19 cellular contexts compared by ENCODE assay signal in genomic region chr21:32523463-32523862, GRCh38.
DNase-seq lines count a peak whose midpoint lies in the region; ATAC-seq, FAIRE-seq and TF ChIP-seq lines count a peak whose summit lies in the region.
"Had no signal": no experiment of that assay in that cellular context is flagged by ENCODE, and none has a peak within 500 bp of the region (broad histone marks: within the 10 kb centered on the region; RNA-seq: fewer than 3 reads in every experiment).

No MANE protein-coding gene starts in this region.

- in situ Hi-C loops in HepG2 (cut with HindIII; ENCODE audit: extremely low pct_ligation_motif_present, low pct_unique_long_range_greater_than_20kb), result no loop called here

- H3K79me2 ChIP-seq in HepG2 (ENCODE audit: insufficient read depth, low read length), result no peaks in the 10 kb centered on the region

- CTCF ChIA-PET in HepG2 (lab: Yijun Ruan, JAX; ENCODE audit: low intra/inter-chr PET ratio, low total read pairs), result no interaction called here

- no peak for TF ChIP-seq CTCF in liver (IDR thresholded peaks at IDR 0.05; ENCODE audit: low read depth, low read length, missing input control)
- TF ChIP-seq CTCF in HepG2 (CRISPR knock-in tag; IDR thresholded peaks at IDR 0.05), result no peak
- TF ChIP-seq CTCF in fibroblast of pulmonary artery (IDR thresholded peaks at IDR 0.05; ENCODE audit: low read length, missing control alignments), result no peak
- no peak for TF ChIP-seq CTCF in sigmoid colon (IDR thresholded peaks at IDR 0.05)

- H3K9ac ChIP-seq in liver (ENCODE audit: low read depth in 1 of 2, low read length in 2 of 2) (no peak overlapping the region), HepG2 (ENCODE audit: insufficient read depth, low read depth, low read length) (no peak overlapping the region)

- no peak overlapping the region for H3K4me2 ChIP-seq in HepG2 (ENCODE audit: low read depth, low read length)

- H4K20me1 ChIP-seq in HepG2 (ENCODE audit: insufficient read depth, low read length), result no peaks in the 10 kb centered on the region

- TF ChIP-seq POLR2A in HepG2 (IDR thresholded peaks at IDR 0.05; ENCODE audit: insufficient read depth in 1 of 2, low read depth in 2 of 2, low read length in 2 of 2), result no peak
- no peak for TF ChIP-seq POLR2A in sigmoid colon (IDR thresholded peaks at IDR 0.05)

- TF ChIP-seq RAD21 in liver (IDR thresholded peaks at IDR 0.05) (no peak), HepG2 (CRISPR knock-in tag; IDR thresholded peaks at IDR 0.05) (no peak)

- H3K4me1 ChIP-seq in liver (ENCODE audit: control insufficient read depth in 4 of 4, insufficient read depth in 4 of 4, low read length in 3 of 4) (no peaks in the 10 kb centered on the region), HepG2 (ENCODE audit: insufficient read depth, low read length) (peaks cover 39% of the 10 kb centered on the region), sigmoid colon (peaks cover 0 to 11% (median 5%) of the 10 kb centered on the region in 4 donors)

- FAIRE-seq in HepG2 (lab: Jason Lieb, UNC), result no peak
- FAIRE-seq: urothelium cell line had no signal

- WGBS in liver, result 84% methylated on average over 10 of the region's 10 CpGs
- 65% methylated on average over 9 of the region's 10 CpGs for WGBS in HepG2 (ENCODE audit: low lambda C conversion rate)
- 90 to 92% methylated on average over 10 of the region's 10 CpGs for WGBS in sigmoid colon, 2 donors

- DNase-seq in HepG2 (ENCODE audit: low spot score) (no peak), fibroblast of pulmonary artery (ENCODE audit: low read depth) (peak; percentile 12), sigmoid colon (peak; percentile 41), NCI-H748 (lab: John Stamatoyannopoulos, UW; ENCODE audit: unreplicated experiment) (no peak)
- DNase-seq: activated CD4-positive, CD25-positive, alpha-beta regulatory T cell treated with anti-CD3 and anti-CD28 coated beads, Interleukin-2, amount 50 U/mL, for 72 hours; activated CD8-positive, alpha-beta memory T cell treated with anti-CD3 and anti-CD28 coated beads for 24 hours; activated naive CD8-positive, alpha-beta T cell treated with anti-CD3 and anti-CD28 coated beads for 36 hours; body of pancreas; glutamatergic neuron; naive B cell; ovary; stimulated activated CD4-positive, alpha-beta T cell treated with anti-CD3 and anti-CD28 coated beads, Interleukin-2, amount 100 ng/mL, for 24 hours; stimulated activated naive CD4-positive, alpha-beta T cell treated with Interleukin-2 at 50 U/mL for 16 hours had no signal

- no peaks in the 10 kb centered on the region for H3K9me3 ChIP-seq in liver (ENCODE audit: control insufficient read depth in 4 of 4, low read length in 3 of 4)
- H3K9me3 ChIP-seq in HepG2 (ENCODE audit: low read length), result no peaks in the 10 kb centered on the region
- H3K9me3 ChIP-seq in sigmoid colon, result no peaks in the 10 kb centered on the region
- H3K9me3 ChIP-seq: body of pancreas, ovary had no signal

- H3K36me3 ChIP-seq in liver (ENCODE audit: control insufficient read depth in 4 of 4, insufficient read depth in 3 of 4, low read depth in 1 of 4, low read length in 3 of 4) (no peaks in the 10 kb centered on the region), HepG2 (replicated peaks in 1 of 2; ENCODE audit: control insufficient read depth in 1 of 2, insufficient read depth in 2 of 2, low read length in 2 of 2) (no peaks in the 10 kb centered on the region), sigmoid colon (no peaks in the 10 kb centered on the region)
- H3K36me3 ChIP-seq: ovary had no signal

- TF ChIP-seq EP300 in HepG2 (IDR thresholded peaks at IDR 0.05; ENCODE audit: low read depth in 2 of 2, low read length in 2 of 2) (no peak), HepG2 (CRISPR knock-in tag; IDR thresholded peaks at IDR 0.05; ENCODE audit: borderline replicate concordance) (no peak), sigmoid colon (IDR thresholded peaks at IDR 0.05) (no peak)

- no peak overlapping the region for H2AFZ ChIP-seq in HepG2 (ENCODE audit: low read length)

- intact Hi-C loops in HepG2 (cut with micrococcal nuclease; ENCODE audit: unreplicated experiment) (loop anchor here (10.0 kb wide), 1 partner anchor 81 kb away; no protein-coding TSS in a partner anchor), sigmoid colon (cut with DNase I) (no loop called here)

- BruUV-seq in HepG2 (replicated peaks; lab: Mats Ljungman, UMichigan), result no TSS peak

- POLR2A ChIA-PET in HepG2 (lab: Yijun Ruan, JAX), result no interaction called here

- no peak for ATAC-seq in HepG2
- no peak for ATAC-seq in GM21526 (IDR thresholded peaks at IDR 0.05; ENCODE audit: low FRiP score, unreplicated experiment)
- no peak for ATAC-seq in GM18861 (IDR thresholded peaks at IDR 0.05; ENCODE audit: unreplicated experiment)
- no peak for ATAC-seq in GM19324 (IDR thresholded peaks at IDR 0.05; ENCODE audit: low FRiP score, unreplicated experiment)
- ATAC-seq: Panc1 had no signal

- H3K4me3 ChIP-seq in liver (ENCODE audit: low read depth in 1 of 3, low read length in 3 of 3) (no peak overlapping the region), HepG2 (replicated peaks in 1 of 3; ENCODE audit: insufficient read depth in 1 of 3, low read depth in 2 of 3, low read length in 3 of 3) (no peak overlapping the region), fibroblast of pulmonary artery (replicated peaks; ENCODE audit: low read depth, low read length) (no peak overlapping the region), sigmoid colon (no peak overlapping the region)
- H3K4me3 ChIP-seq: body of pancreas, ovary had no signal

- peak overlapping the region; percentile 53 to 67 for H3K27ac ChIP-seq in liver (ENCODE audit: low read depth in 1 of 2, low read length in 2 of 2)
- H3K27ac ChIP-seq in HepG2 (ENCODE audit: extremely low read length, insufficient read depth, low read length), result no peak overlapping the region
- H3K27ac ChIP-seq in sigmoid colon, result peak overlapping the region in 2 of 4 donors; percentile 26 to 79
- H3K27ac ChIP-seq: ovary had no signal

- H3K27me3 ChIP-seq in liver (ENCODE audit: control insufficient read depth in 4 of 4, insufficient read depth in 4 of 4, low read length in 3 of 4) (no peaks in the 10 kb centered on the region), HepG2 (ENCODE audit: control insufficient read depth in 1 of 2, insufficient read depth in 2 of 2, low read length in 2 of 2) (no peaks in the 10 kb centered on the region), sigmoid colon (no peaks in the 10 kb centered on the region)
- H3K27me3 ChIP-seq: body of pancreas, ovary had no signal

TF ChIP-seq in liver, 16 proteins besides CTCF, POLR2A, EP300 and RAD21 (continues in another document):
- no peak for TF ChIP-seq NR2F2 (IDR thresholded peaks at IDR 0.05)
- TF ChIP-seq, protein P1, sequence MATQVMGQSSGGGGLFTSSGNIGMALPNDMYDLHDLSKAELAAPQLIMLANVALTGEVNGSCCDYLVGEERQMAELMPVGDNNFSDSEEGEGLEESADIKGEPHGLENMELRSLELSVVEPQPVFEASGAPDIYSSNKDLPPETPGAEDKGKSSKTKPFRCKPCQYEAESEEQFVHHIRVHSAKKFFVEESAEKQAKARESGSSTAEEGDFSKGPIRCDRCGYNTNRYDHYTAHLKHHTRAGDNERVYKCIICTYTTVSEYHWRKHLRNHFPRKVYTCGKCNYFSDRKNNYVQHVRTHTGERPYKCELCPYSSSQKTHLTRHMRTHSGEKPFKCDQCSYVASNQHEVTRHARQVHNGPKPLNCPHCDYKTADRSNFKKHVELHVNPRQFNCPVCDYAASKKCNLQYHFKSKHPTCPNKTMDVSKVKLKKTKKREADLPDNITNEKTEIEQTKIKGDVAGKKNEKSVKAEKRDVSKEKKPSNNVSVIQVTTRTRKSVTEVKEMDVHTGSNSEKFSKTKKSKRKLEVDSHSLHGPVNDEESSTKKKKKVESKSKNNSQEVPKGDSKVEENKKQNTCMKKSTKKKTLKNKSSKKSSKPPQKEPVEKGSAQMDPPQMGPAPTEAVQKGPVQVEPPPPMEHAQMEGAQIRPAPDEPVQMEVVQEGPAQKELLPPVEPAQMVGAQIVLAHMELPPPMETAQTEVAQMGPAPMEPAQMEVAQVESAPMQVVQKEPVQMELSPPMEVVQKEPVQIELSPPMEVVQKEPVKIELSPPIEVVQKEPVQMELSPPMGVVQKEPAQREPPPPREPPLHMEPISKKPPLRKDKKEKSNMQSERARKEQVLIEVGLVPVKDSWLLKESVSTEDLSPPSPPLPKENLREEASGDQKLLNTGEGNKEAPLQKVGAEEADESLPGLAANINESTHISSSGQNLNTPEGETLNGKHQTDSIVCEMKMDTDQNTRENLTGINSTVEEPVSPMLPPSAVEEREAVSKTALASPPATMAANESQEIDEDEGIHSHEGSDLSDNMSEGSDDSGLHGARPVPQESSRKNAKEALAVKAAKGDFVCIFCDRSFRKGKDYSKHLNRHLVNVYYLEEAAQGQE (IDR thresholded peaks at IDR 0.05), result no peak
- TF ChIP-seq FOXA2 (IDR thresholded peaks at IDR 0.05), result no peak
- TF ChIP-seq YY1 (IDR thresholded peaks at IDR 0.05), result no peak
- no peak for TF ChIP-seq JUND (IDR thresholded peaks at IDR 0.05)

TF ChIP-seq in HepG2, 621 proteins besides CTCF, POLR2A, EP300 and RAD21 (continues in another document):
- TF ChIP-seq ZNF605 (CRISPR knock-in tag; IDR thresholded peaks at IDR 0.05), result no peak
- no peak for TF ChIP-seq BORCS8-MEF2B (CRISPR knock-in tag; IDR thresholded peaks at IDR 0.05)
- TF ChIP-seq ATAD3A (CRISPR knock-in tag; IDR thresholded peaks at IDR 0.05), result no peak
- no peak for TF ChIP-seq ZSCAN25 (CRISPR knock-in tag; IDR thresholded peaks at IDR 0.05)
- no peak for TF ChIP-seq BCL3 (CRISPR knock-in tag; IDR thresholded peaks at IDR 0.05)

Comparison
In these comparisons a context has a peak if more than half of its experiments do, and no peak if none do; other contexts are left out.
1. DNase-seq: peak in fibroblast of pulmonary artery (single experiment) and sigmoid colon (single experiment); none in HepG2 (single experiment) and NCI-H748 (single experiment).